9 cellular contexts compared by ENCODE assay signal in genomic region chrX:48470110-48470832, GRCh38. TPM values are rescaled to one million over a fixed set of nuclear protein-coding genes. Genes with fewer than 3 reads are reported as not detected.
DNase-seq lines count a peak whose midpoint lies in the region; ATAC-seq, FAIRE-seq and TF ChIP-seq lines count a peak whose summit lies in the region.
"Had no signal": no experiment of that assay in that cellular context is flagged by ENCODE, and none has a peak within 500 bp of the region (broad histone marks: within the 10 kb centered on the region; RNA-seq: fewer than 3 reads in every experiment).

TSS of gene SLC38A5 (minus strand) at chrX:48470260. CDS start at chrX:48467924, 2,336 bp downstream.

- FAIRE-seq in GM12878 (lab: Jason Lieb, UNC) (no peak), HepG2 (lab: Jason Lieb, UNC) (peak; percentile 23)

- H3K79me2 ChIP-seq in GM12878 (ENCODE audit: control insufficient read depth, insufficient read depth, low read length) (peaks cover 23% of the 10 kb centered on the region), HepG2 (ENCODE audit: insufficient read depth, low read length) (peaks cover 8% of the 10 kb centered on the region)

- no peaks in the 10 kb centered on the region for H3K9me3 Mint-ChIP-seq in activated T-cell treated with anti-CD3 and anti-CD28 coated beads, Interleukin-2, amount 50 U/mL, for 4 hours
- H3K9me3 Mint-ChIP-seq in type B pancreatic cell: no peaks in the 10 kb centered on the region

- SMC1A ChIA-PET in GM12878 (lab: Charles Lee; ENCODE audit: uncharacterized antibody, unreplicated experiment): no interaction called here

- TF ChIP-seq RAD21 in GM12878 (IDR thresholded peaks at IDR 0.05; ENCODE audit: insufficient read depth, low read depth, low read length): no peak
- TF ChIP-seq RAD21 in HepG2 (CRISPR knock-in tag; IDR thresholded peaks at IDR 0.05): no peak

- H3K4me2 ChIP-seq in GM12878 (ENCODE audit: control insufficient read depth, insufficient read depth) (peak within 1 kb of the TSS; percentile 71), HepG2 (ENCODE audit: low read depth, low read length) (peak within 1 kb of the TSS; percentile 96)

- H3K9ac ChIP-seq in GM12878 (ENCODE audit: control insufficient read depth, insufficient read depth, low read length): peak within 1 kb of the TSS; percentile 91
- H3K9ac ChIP-seq in HepG2 (ENCODE audit: insufficient read depth, low read depth, low read length): peak within 1 kb of the TSS; percentile 73

- in situ Hi-C loops in GM12878 (cut with MboI): no loop called here
- in situ Hi-C loops in HepG2 (cut with HindIII; ENCODE audit: extremely low pct_ligation_motif_present, low pct_unique_long_range_greater_than_20kb): no loop called here

- no peaks in the 10 kb centered on the region for H4K20me1 ChIP-seq in GM12878 (ENCODE audit: control insufficient read depth, insufficient read depth)
- H4K20me1 ChIP-seq in HepG2 (ENCODE audit: insufficient read depth, low read length): no peaks in the 10 kb centered on the region

- H3K4me3 ChIP-seq in GM12878: peak within 1 kb of the TSS; percentile 76
- peak within 1 kb of the TSS; percentile 63 to 74 (median 74) for H3K4me3 ChIP-seq in HepG2 (replicated peaks in 1 of 3; ENCODE audit: insufficient read depth in 1 of 3, low read depth in 2 of 3, low read length in 3 of 3)

- peak within 1 kb of the TSS; percentile 59 for H2AFZ ChIP-seq in GM12878 (ENCODE audit: control insufficient read depth, low read depth, low read length)
- no peak within 1 kb of the TSS for H2AFZ ChIP-seq in HepG2 (ENCODE audit: low read length)

- TF ChIP-seq EP300 in GM12878 (IDR thresholded peaks at IDR 0.05; ENCODE audit: borderline replicate concordance in 1 of 2, control insufficient read depth in 1 of 2, low read depth in 2 of 2, low read length in 2 of 2): no peak
- TF ChIP-seq EP300 in HepG2 (IDR thresholded peaks at IDR 0.05; ENCODE audit: low read depth in 2 of 2, low read length in 2 of 2): no peak
- no peak for TF ChIP-seq EP300 in HepG2 (CRISPR knock-in tag; IDR thresholded peaks at IDR 0.05; ENCODE audit: borderline replicate concordance)

- intact Hi-C loops in GM12878 (cut with micrococcal nuclease; ENCODE audit: unreplicated experiment): loop anchor here (10.0 kb wide), 1 partner anchor 425 kb away; the partner anchor contains the start of genes PQBP1 and TIMM17B
- intact Hi-C loops in HepG2 (cut with micrococcal nuclease; ENCODE audit: unreplicated experiment): loop anchor here (5.0 to 10.0 kb wide), 2 partner anchors 37 to 65 kb away; partner anchors contain the start of genes PORCN and TBC1D25

- ATAC-seq in activated T-cell treated with anti-CD3 and anti-CD28 coated beads, Interleukin-2, amount 50 U/mL, for 4 hours: no peak
- ATAC-seq in GM12878 (no peak), HepG2 (peak; percentile 69)

- DNase-seq in activated T-cell treated with anti-CD3 and anti-CD28 coated beads, Interleukin-2, amount 50 U/mL, for 4 hours: no peak
- no peak for DNase-seq in activated T-cell treated with anti-CD3 and anti-CD28 coated beads, Interleukin-2, amount 50 U/mL, for 1 hour
- DNase-seq in GM12878 (ENCODE audit: low read depth, low spot score): no peak
- peak; percentile 60 for DNase-seq in HepG2 (ENCODE audit: low spot score)
- DNase-seq in type B pancreatic cell (ENCODE audit: extremely low spot score, unreplicated experiment): no peak
- no peak for DNase-seq in NCI-H526 treated with DMSO at 0.1 percent for 48 hours (lab: John Stamatoyannopoulos, UW)
- DNase-seq in NCI-H1930 (lab: John Stamatoyannopoulos, UW): no peak
- DNase-seq in activated CD4-positive, alpha-beta T cell treated with anti-CD3 and anti-CD28 coated beads, Interleukin-2, amount 50 U/mL, for 48 hours: no peak
- DNase-seq: NCI-H345 had no signal

- CTCF ChIA-PET in GM12878 (lab: Yijun Ruan, JAX): interaction anchor here (0.6 to 1.6 kb wide), 2 partner anchors 264 to 386 kb away, joined by 4 read pairs; no protein-coding TSS in a partner anchor
- CTCF ChIA-PET in HepG2 (lab: Yijun Ruan, JAX; ENCODE audit: low intra/inter-chr PET ratio, low total read pairs): no interaction called here

- H3K27me3 Mint-ChIP-seq in activated T-cell treated with anti-CD3 and anti-CD28 coated beads, Interleukin-2, amount 50 U/mL, for 4 hours (ENCODE audit: low read depth): no peaks in the 10 kb centered on the region
- peaks cover 16% of the 10 kb centered on the region for H3K27me3 Mint-ChIP-seq in type B pancreatic cell

- no peaks in the 10 kb centered on the region for H3K27me3 ChIP-seq in GM12878 (replicated peaks in 1 of 2; ENCODE audit: control insufficient read depth in 2 of 2, insufficient read depth in 2 of 2, low read length in 1 of 2)
- H3K27me3 ChIP-seq in HepG2 (ENCODE audit: control insufficient read depth in 1 of 2, insufficient read depth in 2 of 2, low read length in 2 of 2): no peaks in the 10 kb centered on the region; a peak in 1 of 5 replicates

- no peaks in the 10 kb centered on the region for H3K36me3 ChIP-seq in GM12878 (ENCODE audit: control insufficient read depth in 2 of 2, insufficient read depth in 2 of 2, low read length in 1 of 2)
- H3K36me3 ChIP-seq in HepG2 (replicated peaks in 1 of 2; ENCODE audit: control insufficient read depth in 1 of 2, insufficient read depth in 2 of 2, low read length in 2 of 2): no peaks in the 10 kb centered on the region

- H3K36me3 Mint-ChIP-seq in activated T-cell treated with anti-CD3 and anti-CD28 coated beads, Interleukin-2, amount 50 U/mL, for 4 hours (ENCODE audit: insufficient read depth): peaks cover 13% of the 10 kb centered on the region
- H3K36me3 Mint-ChIP-seq in type B pancreatic cell: no peaks in the 10 kb centered on the region

- TF ChIP-seq POLR2A in GM12878 (IDR thresholded peaks at IDR 0.05; ENCODE audit: low read depth, low read length) (no peak), HepG2 (IDR thresholded peaks at IDR 0.05; ENCODE audit: insufficient read depth in 1 of 2, low read depth in 2 of 2, low read length in 2 of 2) (no peak; a peak in 1 of 4 replicates)

- H3K4me3 Mint-ChIP-seq in activated T-cell treated with anti-CD3 and anti-CD28 coated beads, Interleukin-2, amount 50 U/mL, for 4 hours: peak within 1 kb of the TSS; percentile 97
- H3K4me3 Mint-ChIP-seq in type B pancreatic cell: no peak within 1 kb of the TSS

- peak within 1 kb of the TSS; percentile 23 for H3K27ac Mint-ChIP-seq in type B pancreatic cell

- peaks cover 18% of the 10 kb centered on the region for H3K4me1 Mint-ChIP-seq in activated T-cell treated with anti-CD3 and anti-CD28 coated beads, Interleukin-2, amount 50 U/mL, for 4 hours (ENCODE audit: low read depth)
- H3K4me1 Mint-ChIP-seq in type B pancreatic cell (ENCODE audit: unreplicated experiment): peaks cover 9% of the 10 kb centered on the region

- RAD21 ChIA-PET in GM12878 (lab: Charles Lee; ENCODE audit: unreplicated experiment): no interaction called here

- H3K4me1 ChIP-seq in GM12878 (ENCODE audit: control insufficient read depth, insufficient read depth, low read length) (peaks cover 6% of the 10 kb centered on the region), HepG2 (ENCODE audit: insufficient read depth, low read length) (peaks cover 65% of the 10 kb centered on the region)

- H3K27ac ChIP-seq in GM12878 (ENCODE audit: control insufficient read depth, insufficient read depth) (peak within 1 kb of the TSS; percentile 83), HepG2 (ENCODE audit: extremely low read length, insufficient read depth, low read length) (peak within 1 kb of the TSS; percentile 67)

- 38% methylated on average over 18 of the region's 18 CpGs for WGBS in GM12878 (ENCODE audit: insufficient coverage, insufficient replicate concordance, low lambda C conversion rate, missing lambda C conversion rate)
- WGBS in HepG2 (ENCODE audit: low lambda C conversion rate): 16% methylated on average over 5 of the region's 18 CpGs

- TF ChIP-seq CTCF in GM12878 (IDR thresholded peaks at IDR 0.05 in 2 of 3, conservative IDR thresholded peaks at IDR 0.05 in 1 of 3; ENCODE audit: control insufficient read depth in 2 of 3, extremely low read depth in 1 of 3, insufficient read depth in 1 of 3, low read depth in 3 of 3, low read length in 3 of 3) (no peak), HepG2 (CRISPR knock-in tag; IDR thresholded peaks at IDR 0.05) (no peak), type B pancreatic cell (conservative IDR thresholded peaks at IDR 0.05) (no peak)

- BruUV-seq in GM12878 (replicated peaks; lab: Mats Ljungman, UMichigan) (no TSS peak), HepG2 (replicated peaks; lab: Mats Ljungman, UMichigan) (no TSS peak)

- POLR2A ChIA-PET in GM12878 (lab: Charles Lee) (no interaction called here), HepG2 (lab: Yijun Ruan, JAX) (interaction anchor here (0.9 to 3.7 kb wide), 7 partner anchors 9 to 634 kb away, joined by 3 to 16 read pairs (median 3); partner anchors contain the start of genes EBP and ZNF81)

- H3K9me3 ChIP-seq in GM12878 (replicated peaks; ENCODE audit: control insufficient read depth, insufficient read depth, low read length) (no peaks in the 10 kb centered on the region), HepG2 (ENCODE audit: low read length) (no peaks in the 10 kb centered on the region)

RNA-seq across cellular contexts. Expression of gene SLC38A5, which starts in this region (rescaled TPM):
- 100 to 1,000 TPM; 247 to 282 (median 271) TPM for total RNA-seq in activated T-cell treated with anti-CD3 and anti-CD28 coated beads, Interleukin-2, amount 50 U/mL, for 4 hours
- 48.5 and 53.5 TPM in 2 replicates for total RNA-seq in GM12878 (2013; cell fraction: nucleolus; rRNA removed)
- total RNA-seq in GM12878 (2014; rRNA removed) (81.3 and 96.2 TPM in 2 replicates), GM12878 (2014; rRNA removed; fragmentation: Illumina TruSeq; extraction: Trizol) (51.5 and 53.6 TPM in 2 replicates), GM12878 (2021) (95.6 and 102 TPM in 2 replicates), HepG2 (2016; rRNA removed; fragmentation: Illumina TruSeq; extraction: Trizol) (22.3 and 46.1 TPM in 2 replicates), type B pancreatic cell (ENCODE audit: low replicate concordance) (1.8 and 4.6 TPM in 2 replicates)
- polyA plus RNA-seq in GM12878 (2011; ENCODE audit: low read depth): 49.7 TPM
- polyA plus RNA-seq in GM12878 (2011; rRNA removed) (30.5 and 59.9 TPM in 2 replicates), GM12878 (2014; fragmentation: Illumina TruSeq; extraction: Trizol) (42.5 and 65.0 TPM in 2 replicates), GM12878 (2014; fragmentation: Nextera tagmentation; extraction: Ambion mirVana) (1 to 10 TPM; 4.2 to 9.0 TPM), GM12878 (2014; rRNA removed) (108 and 142 TPM in 2 replicates), GM12878 (2016; fragmentation: Nextera tagmentation; extraction: Ambion mirVana) (10 to 100 TPM; 76.2 to 81.3 TPM), HepG2 (2011; rRNA removed) (73.4 and 90.9 TPM in 2 replicates)
- polyA plus RNA-seq in GM12878 (2011; cell fraction: cytosol; rRNA removed): 124 and 168 TPM in 2 replicates
- 173 and 209 TPM in 2 replicates for polyA plus RNA-seq in GM12878 (2011; cell fraction: nucleus; rRNA removed)
- polyA plus RNA-seq in GM12878 (2012): 50.5 and 68.3 TPM in 2 replicates
- polyA minus RNA-seq in GM12878 (2011; rRNA and poly(A)+ RNA removed): 101 and 115 TPM in 2 replicates
- 46.5 and 48.4 TPM in 2 replicates for polyA minus RNA-seq in GM12878 (2011; cell fraction: cytosol; rRNA and poly(A)+ RNA removed)
- polyA minus RNA-seq in GM12878 (2011; cell fraction: nucleus; rRNA and poly(A)+ RNA removed): 21.0 and 31.1 TPM in 2 replicates
- total RNA-seq in HepG2 (2016; cell fraction: cytosol; rRNA removed; fragmentation: Illumina TruSeq; extraction: Trizol; ENCODE audit: low read depth): 13.5 and 14.5 TPM in 2 replicates
- total RNA-seq in HepG2 (2016; cell fraction: insoluble cytoplasmic fraction; rRNA removed; fragmentation: Illumina TruSeq; extraction: Trizol): 20.3 and 48.1 TPM in 2 replicates
- 23.8 and 29.3 TPM in 2 replicates for total RNA-seq in HepG2 (2016; cell fraction: membrane; rRNA removed; fragmentation: Illumina TruSeq; extraction: Trizol)
- total RNA-seq in HepG2 (2016; cell fraction: nucleus; rRNA removed; fragmentation: Illumina TruSeq; extraction: Trizol): 40.9 and 48.7 TPM in 2 replicates
- 75.4 and 104 TPM in 2 replicates for polyA plus RNA-seq in HepG2 (2011; cell fraction: cytosol; rRNA removed)
- polyA plus RNA-seq in HepG2 (2011; cell fraction: nucleus; rRNA removed): 312 and 314 TPM in 2 replicates
- polyA plus RNA-seq in HepG2 (2012): 32.8 and 75.3 TPM in 2 replicates
- 16.0 and 18.8 TPM in 2 replicates for polyA plus RNA-seq in HepG2 (2016; cell fraction: cytosol; fragmentation: Illumina TruSeq; extraction: Trizol; ENCODE audit: low read depth)
- 22.1 and 26.8 TPM in 2 replicates for polyA plus RNA-seq in HepG2 (2016; cell fraction: insoluble cytoplasmic fraction; fragmentation: Illumina TruSeq; extraction: Trizol; ENCODE audit: low read depth)
- polyA plus RNA-seq in HepG2 (2016; cell fraction: membrane; fragmentation: Illumina TruSeq; extraction: Trizol; ENCODE audit: low read depth): 22.3 and 26.2 TPM in 2 replicates
- 112 and 114 TPM in 2 replicates for polyA plus RNA-seq in HepG2 (2016; cell fraction: nucleus; fragmentation: Illumina TruSeq; extraction: Trizol; ENCODE audit: insufficient read depth, low read depth)
- 224 and 1,094 TPM in 2 replicates for polyA minus RNA-seq in HepG2 (2011; rRNA and poly(A)+ RNA removed; ENCODE audit: low replicate concordance)
- 41.8 and 53.3 TPM in 2 replicates for polyA minus RNA-seq in HepG2 (2011; cell fraction: cytosol; rRNA and poly(A)+ RNA removed)
- polyA minus RNA-seq in HepG2 (2011; cell fraction: nucleus; rRNA and poly(A)+ RNA removed): 19.8 and 22.1 TPM in 2 replicates
